10 cellular contexts compared by ENCODE assay signal in genomic region chr1:212669102-212669501, GRCh38. TPM values are rescaled to one million over a fixed set of nuclear protein-coding genes. Genes with fewer than 3 reads are reported as not detected.
DNase-seq lines count a peak whose midpoint lies in the region; ATAC-seq and TF ChIP-seq lines count a peak whose summit lies in the region.
"Had no signal": no experiment of that assay in that cellular context is flagged by ENCODE, and none has a peak within 500 bp of the region (broad histone marks: within the 10 kb centered on the region; RNA-seq: fewer than 3 reads in every experiment).

No MANE protein-coding gene starts in this region.

- no peaks in the 10 kb centered on the region for H3K79me2 ChIP-seq in hepatocyte
- H3K79me2 ChIP-seq: parathyroid adenoma had no signal

- 82% methylated on average over 2 of the region's 2 CpGs for WGBS in hepatocyte (ENCODE audit: low lambda C conversion rate, missing lambda C conversion rate)

- no peak for ATAC-seq in activated naive CD4-positive, alpha-beta T cell treated with anti-CD3 and anti-CD28 coated beads, Interleukin-2, amount 50 U/mL, for 72 hours
- ATAC-seq in HG02763 (IDR thresholded peaks at IDR 0.05; ENCODE audit: unreplicated experiment) (no peak), GM19395 (IDR thresholded peaks at IDR 0.05; ENCODE audit: unreplicated experiment) (no peak)

- H3K4me1 ChIP-seq in hepatocyte (ENCODE audit: insufficient read depth): peaks cover 4% of the 10 kb centered on the region
- H3K4me1 ChIP-seq: parathyroid adenoma had no signal

- no peak overlapping the region for H3K4me2 ChIP-seq in hepatocyte

- no peaks in the 10 kb centered on the region for H3K9me2 ChIP-seq in hepatocyte (replicated peaks; ENCODE audit: insufficient read depth)

- H2AFZ ChIP-seq in hepatocyte: no peak overlapping the region
- H2AFZ ChIP-seq: parathyroid adenoma had no signal

- no peak overlapping the region for H3K4me3 ChIP-seq in hepatocyte

- H3K9me3 Mint-ChIP-seq in activated naive CD4-positive, alpha-beta T cell treated with anti-CD3 and anti-CD28 coated beads, Interleukin-2, amount 50 U/mL, for 72 hours: no peaks in the 10 kb centered on the region
- H3K9me3 Mint-ChIP-seq: central memory CD8-positive, alpha-beta T cell had no signal

- no peaks in the 10 kb centered on the region for H3K27me3 ChIP-seq in hepatocyte

- DNase-seq in AG09319 (ENCODE audit: extremely low read depth, low read depth): no peak
- DNase-seq in H4 (ENCODE audit: low spot score): peak; percentile 40
- peak; percentile 75 for DNase-seq in SIG-M5 treated with dmso at 0.1 percent for 504 hours (lab: John Stamatoyannopoulos, UW; ENCODE audit: unreplicated experiment)
- no peak for DNase-seq in hepatocyte (ENCODE audit: low spot score)
- DNase-seq in stimulated activated naive CD4-positive, alpha-beta T cell treated with Interleukin-2 at 50 U/mL for 16 hours (lab: John Stamatoyannopoulos, UW): no peak
- DNase-seq in activated naive CD4-positive, alpha-beta T cell treated with anti-CD3 and anti-CD28 coated beads, Interleukin-2, amount 50 U/mL, for 72 hours (ENCODE audit: low spot score in 2 of 2): no peak

- H3K27ac ChIP-seq in hepatocyte: no peak overlapping the region

- H4K20me1 ChIP-seq in hepatocyte (ENCODE audit: insufficient read depth, poor library complexity, severe bottlenecking): no peaks in the 10 kb centered on the region

- H3K9me3 ChIP-seq in hepatocyte (ENCODE audit: low read depth): no peaks in the 10 kb centered on the region

- no peaks in the 10 kb centered on the region for H3K36me3 ChIP-seq in hepatocyte (replicated peaks; ENCODE audit: insufficient read depth, low read depth)

- TF ChIP-seq CTCF in AG09319 (IDR thresholded peaks at IDR 0.05; ENCODE audit: low read depth, low read length) (peak; percentile 28), hepatocyte (IDR thresholded peaks at IDR 0.05; ENCODE audit: poor library complexity) (peak; percentile 14)

- no peak overlapping the region for H3K27ac Mint-ChIP-seq in activated naive CD4-positive, alpha-beta T cell treated with anti-CD3 and anti-CD28 coated beads, Interleukin-2, amount 50 U/mL, for 72 hours

- no peaks in the 10 kb centered on the region for H3K36me3 Mint-ChIP-seq in activated naive CD4-positive, alpha-beta T cell treated with anti-CD3 and anti-CD28 coated beads, Interleukin-2, amount 50 U/mL, for 72 hours

RNA-seq across cellular contexts. Expression of gene BATF3, which starts 30.5 kb away (rescaled TPM):
- total RNA-seq in H4 (2014; rRNA removed; shearing (Covaris generic)): 3.8 and 6.5 TPM in 2 replicates
- 1.6 TPM in 1 of 2 replicates, not detected in the other for total RNA-seq in hepatocyte
- 3.2 and 3.5 TPM in 2 replicates for polyA plus RNA-seq in hepatocyte
- 10 to 100 TPM; 14.0 to 31.4 TPM for total RNA-seq in activated naive CD4-positive, alpha-beta T cell treated with anti-CD3 and anti-CD28 coated beads, Interleukin-2, amount 50 U/mL, for 72 hours

Comparison
In these comparisons a context has a peak if more than half of its experiments do, and no peak if none do; other contexts are left out.
1. DNase-seq: peak in H4 (single experiment) and SIG-M5 treated with dmso at 0.1 percent for 504 hours (single experiment); none in AG09319 (single experiment), hepatocyte (single experiment), stimulated activated naive CD4-positive, alpha-beta T cell treated with Interleukin-2 at 50 U/mL for 16 hours (single experiment) and activated naive CD4-positive, alpha-beta T cell treated with anti-CD3 and anti-CD28 coated beads, Interleukin-2, amount 50 U/mL, for 72 hours (0 of 2).